9 cellular contexts compared by ENCODE assay signal in genomic region chr7:29281782-29282541, GRCh38.
DNase-seq lines count a peak whose midpoint lies in the region; ATAC-seq and TF ChIP-seq lines count a peak whose summit lies in the region.
"Had no signal": no experiment of that assay in that cellular context is flagged by ENCODE, and none has a peak within 500 bp of the region (broad histone marks: within the 10 kb centered on the region; RNA-seq: fewer than 3 reads in every experiment).

No MANE protein-coding gene starts in this region.

- peak overlapping the region; percentile 95 for H3K27ac Mint-ChIP-seq in glutamatergic neuron (ENCODE audit: unreplicated experiment)
- peak overlapping the region in 1 of 10 donors; percentile 4 for H3K27ac Mint-ChIP-seq in naive thymus-derived CD8-positive, alpha-beta T cell

- H3K4me1 ChIP-seq in sigmoid colon, result no peaks in the 10 kb centered on the region

- no peak for TF ChIP-seq CTCF in glutamatergic neuron (IDR thresholded peaks at IDR 0.05; ENCODE audit: partially characterized antibody, unreplicated experiment)
- TF ChIP-seq CTCF in sigmoid colon (IDR thresholded peaks at IDR 0.05), result no peak
- TF ChIP-seq CTCF in WERI-Rb-1 (IDR thresholded peaks at IDR 0.05; ENCODE audit: low read depth, low read length), result no peak

- H3K9me3 ChIP-seq in sigmoid colon, result no peaks in the 10 kb centered on the region
- H3K9me3 ChIP-seq in WERI-Rb-1 (ENCODE audit: severe bottlenecking), result no peaks in the 10 kb centered on the region

- TF ChIP-seq POLR2A in sigmoid colon (IDR thresholded peaks at IDR 0.05), result no peak

- H3K36me3 Mint-ChIP-seq in glutamatergic neuron (ENCODE audit: unreplicated experiment), result no peaks in the 10 kb centered on the region
- H3K36me3 Mint-ChIP-seq in naive thymus-derived CD8-positive, alpha-beta T cell, result no peaks in the 10 kb centered on the region

- POLR2A ChIA-PET in naive thymus-derived CD8-positive, alpha-beta T cell (lab: Charles Lee), result no interaction called here

- TF ChIP-seq EP300 in sigmoid colon (IDR thresholded peaks at IDR 0.05), result no peak

- intact Hi-C loops in sigmoid colon (cut with DNase I), result no loop called here

- H3K9me3 Mint-ChIP-seq in glutamatergic neuron (ENCODE audit: unreplicated experiment), result peaks cover 3% of the 10 kb centered on the region
- H3K9me3 Mint-ChIP-seq in naive thymus-derived CD8-positive, alpha-beta T cell, result no peaks in the 10 kb centered on the region

- no peak overlapping the region for H3K4me3 ChIP-seq in sigmoid colon
- H3K4me3 ChIP-seq in WERI-Rb-1 (ENCODE audit: low read depth, low read length), result no peak overlapping the region

- H3K36me3 ChIP-seq in sigmoid colon, result no peaks in the 10 kb centered on the region
- no peaks in the 10 kb centered on the region for H3K36me3 ChIP-seq in WERI-Rb-1

- no peak overlapping the region for H3K27ac ChIP-seq in sigmoid colon
- no peak overlapping the region for H3K27ac ChIP-seq in WERI-Rb-1

- H3K4me1 Mint-ChIP-seq in glutamatergic neuron (ENCODE audit: low read depth, unreplicated experiment), result peaks cover 43% of the 10 kb centered on the region
- H3K4me1 Mint-ChIP-seq in naive thymus-derived CD8-positive, alpha-beta T cell, result peaks cover 0 to 27% (median 9%) of the 10 kb centered on the region in 4 donors

- H3K4me3 Mint-ChIP-seq in glutamatergic neuron (ENCODE audit: unreplicated experiment), result peak overlapping the region; percentile 69
- no peak overlapping the region for H3K4me3 Mint-ChIP-seq in naive thymus-derived CD8-positive, alpha-beta T cell

- WGBS in sigmoid colon, 2 donors, result 78 to 89% methylated on average over 12 of the region's 12 CpGs

- ATAC-seq in HG02870 (IDR thresholded peaks at IDR 0.05; ENCODE audit: unreplicated experiment) (no peak), HG03354 (IDR thresholded peaks at IDR 0.05; ENCODE audit: poor library complexity, severe bottlenecking, unreplicated experiment) (no peak)
- ATAC-seq in naive thymus-derived CD8-positive, alpha-beta T cell, result no peak

- H3K27me3 Mint-ChIP-seq in glutamatergic neuron (ENCODE audit: unreplicated experiment), result peaks cover 6% of the 10 kb centered on the region
- H3K27me3 Mint-ChIP-seq in naive thymus-derived CD8-positive, alpha-beta T cell, result peaks cover 0 to 7% (median 2%) of the 10 kb centered on the region in 5 donors

- DNase-seq in NAMALWA (ENCODE audit: low spot score) (peak; percentile 55), OCI-M1 (lab: John Stamatoyannopoulos, UW) (peak; percentile 86), glutamatergic neuron (peak; percentile 63), sigmoid colon (peak; percentile 69), WERI-Rb-1 (no peak)
- DNase-seq in naive thymus-derived CD8-positive, alpha-beta T cell, result no peak
- DNase-seq: activated effector memory CD4-positive, alpha-beta T cell treated with anti-CD3 and anti-CD28 coated beads, Interleukin-2, amount 50 U/mL, for 16 hours had no signal

- H3K27me3 ChIP-seq in sigmoid colon (no peaks in the 10 kb centered on the region), WERI-Rb-1 (ENCODE audit: insufficient read depth, low read depth, severe bottlenecking) (no peaks in the 10 kb centered on the region)

Comparison
In these comparisons a context has a peak if more than half of its experiments do, and no peak if none do; other contexts are left out.
1. DNase-seq: peak in NAMALWA (single experiment), OCI-M1 (single experiment), glutamatergic neuron (single experiment) and sigmoid colon (single experiment); none in naive thymus-derived CD8-positive, alpha-beta T cell (0 of 10) and WERI-Rb-1 (single experiment).